31 cellular contexts compared by ENCODE assay signal in the genomic region with DNA sequence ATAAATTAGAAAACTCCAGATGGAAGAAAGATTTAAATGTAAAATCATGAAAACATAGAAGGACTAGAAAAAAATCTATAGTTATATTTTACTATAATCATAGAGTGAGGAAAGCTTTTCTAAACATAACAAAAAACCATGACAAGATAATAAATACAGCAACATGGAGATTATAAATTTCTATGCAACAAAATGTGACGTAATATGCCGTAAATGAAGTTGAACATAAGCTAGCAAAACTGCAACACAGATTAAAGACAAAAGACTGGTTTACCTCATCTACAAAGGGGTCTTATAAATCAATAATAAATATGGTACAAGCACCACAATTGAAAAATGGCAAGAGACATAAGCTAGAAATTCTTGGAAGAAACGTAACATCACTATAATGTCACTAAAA.
DNase-seq lines count a peak whose midpoint lies in the region; ATAC-seq, FAIRE-seq and TF ChIP-seq lines count a peak whose summit lies in the region.
"Had no signal": no experiment of that assay in that cellular context is flagged by ENCODE, and none has a peak within 500 bp of the region (broad histone marks: within the 10 kb centered on the region; RNA-seq: fewer than 3 reads in every experiment).

No MANE protein-coding gene starts in this region.

- H3K9ac ChIP-seq in HepG2 (ENCODE audit: insufficient read depth, low read depth, low read length) (no peak overlapping the region), Karpas-422 (ENCODE audit: low read length) (no peak overlapping the region)
- H3K9ac ChIP-seq: BLaER1; BLaER1 treated with 17β-estradiol and CSF1 and Interleukin-3, amounts not matched to agents 10 nM and 100 nM had no signal

- TF ChIP-seq EP300 in HepG2 (IDR thresholded peaks at IDR 0.05; ENCODE audit: low read depth in 2 of 2, low read length in 2 of 2) (no peak), HepG2 (CRISPR knock-in tag; IDR thresholded peaks at IDR 0.05; ENCODE audit: borderline replicate concordance) (no peak)

- H2AFZ ChIP-seq in HepG2 (ENCODE audit: low read length) (no peak overlapping the region), Karpas-422 (ENCODE audit: low read length) (0 out of 2 replicates have a peak overlapping the region, but pooled peaks have one; percentile 17)

- BruUV-seq in HepG2 (replicated peaks; lab: Mats Ljungman, UMichigan) = no TSS peak

- H3K36me3 ChIP-seq in HepG2 (replicated peaks in 1 of 2; ENCODE audit: control insufficient read depth in 1 of 2, insufficient read depth in 2 of 2, low read length in 2 of 2) = no peaks in the 10 kb centered on the region
- H3K36me3 ChIP-seq in right lobe of liver = no peaks in the 10 kb centered on the region
- H3K36me3 ChIP-seq in Karpas-422 (ENCODE audit: insufficient read depth, low read length) = no peaks in the 10 kb centered on the region; the same call in 1 of the 2 replicates
- H3K36me3 ChIP-seq in uterus = no peaks in the 10 kb centered on the region
- H3K36me3 ChIP-seq: BE2C; BLaER1; BLaER1 treated with 17β-estradiol and CSF1 and Interleukin-3, amounts not matched to agents 10 nM and 100 nM had no signal

- TF ChIP-seq POLR2A in HepG2 (IDR thresholded peaks at IDR 0.05; ENCODE audit: insufficient read depth in 1 of 2, low read depth in 2 of 2, low read length in 2 of 2) = no peak
- no peak for TF ChIP-seq POLR2A in right lobe of liver (IDR thresholded peaks at IDR 0.05)
- TF ChIP-seq POLR2A in uterus (IDR thresholded peaks at IDR 0.05) = no peak

- H3K4me3 ChIP-seq in HepG2 (replicated peaks in 1 of 3; ENCODE audit: insufficient read depth in 1 of 3, low read depth in 2 of 3, low read length in 3 of 3) (no peak overlapping the region), right lobe of liver (no peak overlapping the region), Karpas-422 (ENCODE audit: low read length) (no peak overlapping the region), uterus (no peak overlapping the region)
- H3K4me3 ChIP-seq: A549; BLaER1; BLaER1 treated with 17β-estradiol and CSF1 and Interleukin-3, amounts not matched to agents 10 nM and 100 nM had no signal

- no peaks in the 10 kb centered on the region for H3K4me1 ChIP-seq in HepG2 (ENCODE audit: insufficient read depth, low read length)
- peaks cover 0 to 13% (median 0%) of the 10 kb centered on the region in 4 donors for H3K4me1 ChIP-seq in right lobe of liver
- H3K4me1 ChIP-seq in Karpas-422 (ENCODE audit: low read length) = peaks cover 40% of the 10 kb centered on the region
- H3K4me1 ChIP-seq in uterus = no peaks in the 10 kb centered on the region
- H3K4me1 ChIP-seq: A549, BLaER1, Caco-2 had no signal

- H3K27ac ChIP-seq in HepG2 (ENCODE audit: extremely low read length, insufficient read depth, low read length) = no peak overlapping the region
- no peak overlapping the region for H3K27ac ChIP-seq in right lobe of liver
- no peak overlapping the region for H3K27ac ChIP-seq in Karpas-422 (ENCODE audit: low read length)
- H3K27ac ChIP-seq in uterus = no peak overlapping the region
- H3K27ac ChIP-seq: 22Rv1; A549; BLaER1; BLaER1 treated with 17β-estradiol and CSF1 and Interleukin-3, amounts not matched to agents 10 nM and 100 nM; C4-2B had no signal

- in situ Hi-C loops in HepG2 (cut with HindIII; ENCODE audit: extremely low pct_ligation_motif_present, low pct_unique_long_range_greater_than_20kb) = no loop called here

- H3K9me2 ChIP-seq in Karpas-422 (replicated peaks; ENCODE audit: insufficient read depth, low read length) = no peaks in the 10 kb centered on the region

- DNase-seq in HepG2 (ENCODE audit: low spot score) = no peak
- DNase-seq in right lobe of liver = no peak
- DNase-seq in Karpas-422 = no peak
- DNase-seq in activated gamma-delta T cell (lab: John Stamatoyannopoulos, UW) = no peak
- DNase-seq in uterus = no peak
- DNase-seq: 8988T; ACHN; AML-193; BE2C; C1 segment of cervical spinal cord; Caco-2; Calu3; CD4-positive, alpha-beta memory T cell; CD4-positive, alpha-beta T cell; CD4-positive, CD25-positive, alpha-beta regulatory T cell; CD8-positive, alpha-beta memory T cell; CD8-positive, alpha-beta T cell; COR-L47; DMS 273 treated with DMSO at 0.1 percent for 48 hours; DMS153; DMS53; DMS79; DMS79 treated with DMSO at 0.1 percent for 48 hours; DND-41; EL had no signal

- ATAC-seq in HepG2 (no peak), right lobe of liver (no peak)
- ATAC-seq: A549; CD8-positive, alpha-beta T cell had no signal

- H4K20me1 ChIP-seq in HepG2 (ENCODE audit: insufficient read depth, low read length) (no peaks in the 10 kb centered on the region), Karpas-422 (ENCODE audit: insufficient read depth, low read depth, low read length) (no peaks in the 10 kb centered on the region)
- H4K20me1 ChIP-seq: BLaER1; BLaER1 treated with 17β-estradiol and CSF1 and Interleukin-3, amounts not matched to agents 10 nM and 100 nM had no signal

- TF ChIP-seq CTCF in HepG2 (CRISPR knock-in tag; IDR thresholded peaks at IDR 0.05) (no peak), right lobe of liver (IDR thresholded peaks at IDR 0.05) (no peak), uterus (IDR thresholded peaks at IDR 0.05) (no peak)

- H3K27me3 ChIP-seq in HepG2 (ENCODE audit: control insufficient read depth in 1 of 2, insufficient read depth in 2 of 2, low read length in 2 of 2) (no peaks in the 10 kb centered on the region), right lobe of liver (no peaks in the 10 kb centered on the region), Karpas-422 (ENCODE audit: low read length) (no peaks in the 10 kb centered on the region), uterus (no peaks in the 10 kb centered on the region)
- H3K27me3 ChIP-seq: BE2C; BLaER1; BLaER1 treated with 17β-estradiol and CSF1 and Interleukin-3, amounts not matched to agents 10 nM and 100 nM had no signal

- H3K79me2 ChIP-seq in HepG2 (ENCODE audit: insufficient read depth, low read length) (no peaks in the 10 kb centered on the region), Karpas-422 (ENCODE audit: low read length) (no peaks in the 10 kb centered on the region)

- FAIRE-seq in HepG2 (lab: Jason Lieb, UNC) (no peak), A204.1 (lab: Jason Lieb, UNC) (peak; percentile 43)
- FAIRE-seq: A549 had no signal

- TF ChIP-seq RAD21 in HepG2 (CRISPR knock-in tag; IDR thresholded peaks at IDR 0.05) = no peak

- H3K9me3 ChIP-seq in HepG2 (ENCODE audit: low read length) (no peaks in the 10 kb centered on the region), right lobe of liver (no peaks in the 10 kb centered on the region), Karpas-422 (ENCODE audit: low read length) (peaks cover 11% of the 10 kb centered on the region), uterus (no peaks in the 10 kb centered on the region)
- H3K9me3 ChIP-seq: A549, BE2C, BLaER1, Caco-2 had no signal

- 3% methylated on average over 3 of the region's 3 CpGs for WGBS in HepG2 (ENCODE audit: low lambda C conversion rate)
- WGBS in right lobe of liver (ENCODE audit: insufficient coverage, low coverage, low lambda C conversion rate, missing lambda C conversion rate) = 89% methylated on average over 3 of the region's 3 CpGs

- POLR2A ChIA-PET in HepG2 (lab: Yijun Ruan, JAX) = no interaction called here

- CTCF ChIA-PET in HepG2 (lab: Yijun Ruan, JAX; ENCODE audit: low intra/inter-chr PET ratio, low total read pairs) = no interaction called here

- H3K4me2 ChIP-seq in HepG2 (ENCODE audit: low read depth, low read length) (no peak overlapping the region), Karpas-422 (ENCODE audit: low read depth, low read length, poor library complexity, severe bottlenecking) (no peak overlapping the region)
- H3K4me2 ChIP-seq: A549; BLaER1; BLaER1 treated with 17β-estradiol and CSF1 and Interleukin-3, amounts not matched to agents 10 nM and 100 nM had no signal

- intact Hi-C loops in HepG2 (cut with micrococcal nuclease; ENCODE audit: unreplicated experiment) = no loop called here
- intact Hi-C loops in right lobe of liver (cut with DNase I) = no loop called here
- intact Hi-C loops in uterus (cut with DNase I; ENCODE audit: low total_unique reads) = no loop called here

TF ChIP-seq in HepG2, 621 proteins besides CTCF, POLR2A, EP300 and RAD21:
- TF ChIP-seq ATF7 (IDR thresholded peaks at IDR 0.05) (peak; percentile 52; the same call in 1 of the 2 replicates), ATF7 (CRISPR knock-in tag; IDR thresholded peaks at IDR 0.05) (no peak), KLF13 (CRISPR knock-in tag; IDR thresholded peaks at IDR 0.05) (no peak), CREB1 (IDR thresholded peaks at IDR 0.05) (peak; percentile 70), CREB1 (CRISPR knock-in tag; IDR thresholded peaks at IDR 0.05) (no peak)
TF ChIP-seq in HepG2: peak in this region for 2.
